Comparison of ENCODE assay signal across 8 cellular contexts in the genomic region with DNA sequence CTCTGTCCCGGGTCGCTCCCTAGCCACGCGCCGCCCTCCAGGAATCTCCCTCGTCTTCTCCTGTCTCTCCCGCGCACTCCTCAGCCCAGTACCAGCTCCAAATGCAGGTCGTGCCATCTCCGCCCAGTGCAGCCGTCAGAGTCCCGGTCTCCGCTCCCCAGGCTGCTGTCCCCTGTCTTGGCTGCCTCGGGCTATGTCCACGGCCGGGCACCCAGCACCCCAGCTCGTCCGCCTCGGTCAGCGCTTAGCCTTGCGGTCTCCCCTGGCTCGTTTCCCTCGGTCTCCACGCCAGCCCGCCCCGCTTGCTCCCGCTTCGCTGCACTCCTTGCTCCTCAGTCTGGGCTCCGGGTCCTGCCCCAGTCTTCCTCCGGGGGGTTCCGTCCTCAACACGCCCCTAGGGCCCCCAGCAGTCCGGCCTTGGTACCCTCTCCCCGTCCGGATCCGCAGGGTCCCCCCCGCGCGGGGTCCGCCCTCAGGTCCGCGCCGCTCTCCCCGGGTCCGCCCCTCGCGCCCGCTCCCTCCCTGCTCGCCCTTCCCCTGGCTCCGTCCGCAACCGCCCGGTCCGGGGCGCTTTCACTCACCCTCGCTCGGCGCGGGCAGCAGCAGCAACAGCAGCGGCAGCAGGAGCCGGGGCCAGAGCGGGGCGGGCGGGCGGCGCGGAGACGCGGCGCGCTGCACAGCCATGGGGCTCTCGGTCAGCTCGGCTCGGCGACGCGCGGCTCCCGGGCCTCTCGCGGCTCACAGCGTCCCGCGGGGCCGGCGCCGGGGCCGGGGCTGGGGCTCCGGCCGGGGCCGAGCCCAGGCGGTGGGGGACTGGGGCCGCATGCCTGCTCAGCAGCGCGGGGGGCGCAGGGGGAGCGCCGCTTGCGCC. TPM values are rescaled to one million over a fixed set of nuclear protein-coding genes. Genes with fewer than 3 reads are reported as not detected.
DNase-seq lines count a peak whose midpoint lies in the region; ATAC-seq, FAIRE-seq and TF ChIP-seq lines count a peak whose summit lies in the region.

No MANE protein-coding gene starts in this region.

- H3K36me3 Mint-ChIP-seq in CD8-positive, alpha-beta T cell, result no peaks in the 10 kb centered on the region
- H3K36me3 Mint-ChIP-seq in chondrocyte (ENCODE audit: low read depth), result peaks cover 4% of the 10 kb centered on the region

- H3K4me1 ChIP-seq in CD8-positive, alpha-beta T cell (ENCODE audit: insufficient read depth, low read length), result peaks cover 4% of the 10 kb centered on the region
- no peaks in the 10 kb centered on the region for H3K4me1 ChIP-seq in MM.1S (ENCODE audit: low read length)
- H3K4me1 ChIP-seq in HepG2 (ENCODE audit: insufficient read depth, low read length), result peaks cover 66% of the 10 kb centered on the region
- H3K4me1 ChIP-seq in testis, result peaks cover 9% of the 10 kb centered on the region

- POLR2A ChIA-PET in CD8-positive, alpha-beta T cell (lab: Charles Lee), result no interaction called here
- POLR2A ChIA-PET in HepG2 (lab: Yijun Ruan, JAX), result interaction anchor here (0.9 to 4.2 kb wide), 10 partner anchors 7 to 80 kb away, joined by 3 to 44 read pairs (median 4); partner anchors contain the start of gene RNU5B-1

- intact Hi-C loops in CD8-positive, alpha-beta T cell (cut with DNase I, micrococcal nuclease), result no loop called here
- intact Hi-C loops in HepG2 (cut with micrococcal nuclease; ENCODE audit: unreplicated experiment) (no loop called here), testis (cut with DNase I; ENCODE audit: low total_unique reads) (no loop called here)

- H3K9me3 ChIP-seq in CD8-positive, alpha-beta T cell (ENCODE audit: low read length), result no peaks in the 10 kb centered on the region
- no peaks in the 10 kb centered on the region for H3K9me3 ChIP-seq in MM.1S (replicated peaks; ENCODE audit: insufficient read depth, low read length)
- no peaks in the 10 kb centered on the region for H3K9me3 ChIP-seq in HepG2 (ENCODE audit: low read length)
- H3K9me3 ChIP-seq in testis, result no peaks in the 10 kb centered on the region

- in situ Hi-C loops in HepG2 (cut with HindIII; ENCODE audit: extremely low pct_ligation_motif_present, low pct_unique_long_range_greater_than_20kb), result no loop called here

- peaks cover 17% of the 10 kb centered on the region for H3K27me3 ChIP-seq in CD8-positive, alpha-beta T cell (ENCODE audit: insufficient read depth, low read length)
- H3K27me3 ChIP-seq in MM.1S (replicated peaks; ENCODE audit: insufficient read depth, low read length) (peaks cover 78% of the 10 kb centered on the region), HepG2 (ENCODE audit: control insufficient read depth in 1 of 2, insufficient read depth in 2 of 2, low read length in 2 of 2) (no peaks in the 10 kb centered on the region; a peak in 1 of 5 replicates), testis (no peaks in the 10 kb centered on the region)

- H3K27me3 Mint-ChIP-seq in CD8-positive, alpha-beta T cell (ENCODE audit: low read depth), result peaks cover 54% of the 10 kb centered on the region
- peaks cover 33% of the 10 kb centered on the region for H3K27me3 Mint-ChIP-seq in chondrocyte (ENCODE audit: low read depth)

- H3K4me2 ChIP-seq in MM.1S (ENCODE audit: low read depth, low read length) (peak overlapping the region; percentile 83), HepG2 (ENCODE audit: low read depth, low read length) (peak overlapping the region; percentile 93)

- H3K36me3 ChIP-seq in CD8-positive, alpha-beta T cell (ENCODE audit: insufficient read depth, low read length), result no peaks in the 10 kb centered on the region
- H3K36me3 ChIP-seq in MM.1S (replicated peaks; ENCODE audit: insufficient read depth, low read length), result no peaks in the 10 kb centered on the region
- H3K36me3 ChIP-seq in HepG2 (replicated peaks in 1 of 2; ENCODE audit: control insufficient read depth in 1 of 2, insufficient read depth in 2 of 2, low read length in 2 of 2), result peaks cover 9 to 28% of the 10 kb centered on the region in 2 experiments; a peak in 4 of 5 replicates
- H3K36me3 ChIP-seq in testis (ENCODE audit: low read depth, missing control alignments), result no peaks in the 10 kb centered on the region

- CTCF ChIA-PET in CD8-positive, alpha-beta T cell (lab: Charles Lee), result interaction anchor here (1.2 to 6.4 kb wide), 2 partner anchors 8 to 17 kb away, joined by 3 to 35 read pairs; no protein-coding TSS in a partner anchor
- CTCF ChIA-PET in HepG2 (lab: Yijun Ruan, JAX; ENCODE audit: low intra/inter-chr PET ratio, low total read pairs), result no interaction called here

- peak in 1 of 2 experiments; percentile 16; a peak in 1 of 4 replicates for TF ChIP-seq POLR2A in HepG2 (IDR thresholded peaks at IDR 0.05; ENCODE audit: insufficient read depth in 1 of 2, low read depth in 2 of 2, low read length in 2 of 2)
- no peak for TF ChIP-seq POLR2A in testis (IDR thresholded peaks at IDR 0.05)

- peak overlapping the region; percentile 73 for H3K4me3 Mint-ChIP-seq in CD8-positive, alpha-beta T cell
- H3K4me3 Mint-ChIP-seq in chondrocyte (ENCODE audit: unreplicated experiment), result peak overlapping the region; percentile 77

- TF ChIP-seq CTCF in CD8-positive, alpha-beta T cell (IDR thresholded peaks at IDR 0.05), result no peak
- no peak for TF ChIP-seq CTCF in MM.1S (IDR thresholded peaks at IDR 0.05; ENCODE audit: low read length)
- no peak for TF ChIP-seq CTCF in chondrocyte (IDR thresholded peaks at IDR 0.05)
- peak; percentile 7; the same call in 1 of the 2 replicates for TF ChIP-seq CTCF in HepG2 (CRISPR knock-in tag; IDR thresholded peaks at IDR 0.05)
- no peak for TF ChIP-seq CTCF in testis (IDR thresholded peaks at IDR 0.05)

- WGBS in HepG2 (ENCODE audit: low lambda C conversion rate), result 0% methylated on average over 20 of the region's 99 CpGs
- WGBS in testis, 2 donors, result 0% methylated on average over 22 to 60 of the region's 99 CpGs

- H3K9me2 ChIP-seq in MM.1S (replicated peaks; ENCODE audit: insufficient read depth, low read length), result no peaks in the 10 kb centered on the region

- H3K79me2 ChIP-seq in MM.1S (ENCODE audit: low read length) (no peaks in the 10 kb centered on the region), HepG2 (ENCODE audit: insufficient read depth, low read length) (peaks cover 34% of the 10 kb centered on the region)

- no peak overlapping the region for H3K27ac ChIP-seq in CD8-positive, alpha-beta T cell (ENCODE audit: low read depth, low read length)
- H3K27ac ChIP-seq in MM.1S (ENCODE audit: low read length) (no peak overlapping the region), HepG2 (ENCODE audit: extremely low read length, insufficient read depth, low read length) (peak overlapping the region; percentile 99), testis (no peak overlapping the region)

- TF ChIP-seq EP300 in HepG2 (IDR thresholded peaks at IDR 0.05; ENCODE audit: low read depth in 2 of 2, low read length in 2 of 2) (no peak), HepG2 (CRISPR knock-in tag; IDR thresholded peaks at IDR 0.05; ENCODE audit: borderline replicate concordance) (no peak)

- peak overlapping the region; percentile 37 for H3K4me3 ChIP-seq in CD8-positive, alpha-beta T cell (ENCODE audit: low read depth, low read length)
- H3K4me3 ChIP-seq in MM.1S (ENCODE audit: low read length) (peak overlapping the region; percentile 48), HepG2 (replicated peaks in 1 of 3; ENCODE audit: insufficient read depth in 1 of 3, low read depth in 2 of 3, low read length in 3 of 3) (peak overlapping the region; percentile 84 to 97 (median 92)), testis (peak overlapping the region; percentile 50 to 65)

- H3K9ac ChIP-seq in MM.1S (ENCODE audit: low read length), result no peak overlapping the region
- H3K9ac ChIP-seq in HepG2 (ENCODE audit: insufficient read depth, low read depth, low read length), result peak overlapping the region; percentile 84

- H3K9me3 Mint-ChIP-seq in CD8-positive, alpha-beta T cell, result no peaks in the 10 kb centered on the region
- no peaks in the 10 kb centered on the region for H3K9me3 Mint-ChIP-seq in chondrocyte (ENCODE audit: low read depth)

- TF ChIP-seq RAD21 in HepG2 (CRISPR knock-in tag; IDR thresholded peaks at IDR 0.05), result no peak; the same call in 1 of the 2 replicates

- BruUV-seq in HepG2 (replicated peaks; lab: Mats Ljungman, UMichigan), result no TSS peak

- H3K27ac Mint-ChIP-seq in CD8-positive, alpha-beta T cell, result no peak overlapping the region
- H3K27ac Mint-ChIP-seq in chondrocyte (ENCODE audit: unreplicated experiment), result peak overlapping the region; percentile 32

- H3F3A ChIP-seq in MM.1S (ENCODE audit: insufficient read depth, low read length), result no peaks in the 10 kb centered on the region

- ATAC-seq in CD8-positive, alpha-beta T cell, result peak; percentile 40
- ATAC-seq in HepG2 (peak; percentile 65), GM21723 (IDR thresholded peaks at IDR 0.05; ENCODE audit: unreplicated experiment) (no peak)

- H2AFZ ChIP-seq in MM.1S (ENCODE audit: low read length), result peak overlapping the region; percentile 42; the same call in 1 of the 2 replicates
- no peak overlapping the region for H2AFZ ChIP-seq in HepG2 (ENCODE audit: low read length)

- no peaks in the 10 kb centered on the region for H4K20me1 ChIP-seq in MM.1S (ENCODE audit: insufficient read depth, low read length)
- no peaks in the 10 kb centered on the region for H4K20me1 ChIP-seq in HepG2 (ENCODE audit: insufficient read depth, low read length)

- no peak for DNase-seq in CD8-positive, alpha-beta T cell
- no peak for DNase-seq in MM.1S
- DNase-seq in chondrocyte (ENCODE audit: low spot score), result peak; percentile 85
- DNase-seq in HepG2 (ENCODE audit: low spot score), result no peak
- no peak for DNase-seq in testis
- no peak for DNase-seq in activated effector memory CD4-positive, alpha-beta T cell treated with anti-CD3 and anti-CD28 coated beads, Interleukin-2, amount 50 U/mL, for 16 hours
- no peak for DNase-seq in NCI-H1436 (lab: John Stamatoyannopoulos, UW)

- H3K4me1 Mint-ChIP-seq in CD8-positive, alpha-beta T cell (ENCODE audit: low read depth), result peaks cover 17% of the 10 kb centered on the region
- peaks cover 16% of the 10 kb centered on the region for H3K4me1 Mint-ChIP-seq in chondrocyte (ENCODE audit: low read depth)

- no peak for FAIRE-seq in HepG2 (lab: Jason Lieb, UNC)

RNA-seq across cellular contexts. Expression of gene IGDCC3, which starts 0.5 kb away (rescaled TPM):
- total RNA-seq in CD8-positive, alpha-beta T cell, result not detected
- total RNA-seq in chondrocyte (0.13 to 0.31 TPM (median 0.27 TPM) in 3 replicates), HepG2 (2016; rRNA removed; fragmentation: Illumina TruSeq; extraction: Trizol) (31.2 and 51.8 TPM in 2 replicates), testis (1 to 10 TPM; 6.5 TPM)
- total RNA-seq in HepG2 (2016; cell fraction: cytosol; rRNA removed; fragmentation: Illumina TruSeq; extraction: Trizol; ENCODE audit: low read depth), result 9.5 and 9.8 TPM in 2 replicates
- 29.4 and 52.8 TPM in 2 replicates for total RNA-seq in HepG2 (2016; cell fraction: insoluble cytoplasmic fraction; rRNA removed; fragmentation: Illumina TruSeq; extraction: Trizol)
- 40.5 and 40.6 TPM in 2 replicates for total RNA-seq in HepG2 (2016; cell fraction: membrane; rRNA removed; fragmentation: Illumina TruSeq; extraction: Trizol)
- total RNA-seq in HepG2 (2016; cell fraction: nucleus; rRNA removed; fragmentation: Illumina TruSeq; extraction: Trizol), result 59.8 and 72.1 TPM in 2 replicates
- polyA plus RNA-seq in HepG2 (2011; rRNA removed) (30.1 and 35.7 TPM in 2 replicates), testis (ENCODE audit: insufficient read depth, low read depth, low replicate concordance) (5.8 TPM)
- 21.8 and 38.4 TPM in 2 replicates for polyA plus RNA-seq in HepG2 (2011; cell fraction: cytosol; rRNA removed)
- polyA plus RNA-seq in HepG2 (2011; cell fraction: nucleus; rRNA removed), result 46.7 and 64.4 TPM in 2 replicates
- 27.1 and 28.5 TPM in 2 replicates for polyA plus RNA-seq in HepG2 (2012)
- 14.9 and 15.4 TPM in 2 replicates for polyA plus RNA-seq in HepG2 (2016; cell fraction: cytosol; fragmentation: Illumina TruSeq; extraction: Trizol; ENCODE audit: low read depth)
- polyA plus RNA-seq in HepG2 (2016; cell fraction: insoluble cytoplasmic fraction; fragmentation: Illumina TruSeq; extraction: Trizol; ENCODE audit: low read depth), result 40.4 and 49.0 TPM in 2 replicates
- polyA plus RNA-seq in HepG2 (2016; cell fraction: membrane; fragmentation: Illumina TruSeq; extraction: Trizol; ENCODE audit: low read depth), result 39.5 and 45.0 TPM in 2 replicates
- polyA plus RNA-seq in HepG2 (2016; cell fraction: nucleus; fragmentation: Illumina TruSeq; extraction: Trizol; ENCODE audit: insufficient read depth, low read depth), result 130 and 131 TPM in 2 replicates
- polyA minus RNA-seq in HepG2 (2011; rRNA and poly(A)+ RNA removed; ENCODE audit: low replicate concordance), result 0.07 and 131 TPM in 2 replicates
- 57.3 and 61.0 TPM in 2 replicates for polyA minus RNA-seq in HepG2 (2011; cell fraction: cytosol; rRNA and poly(A)+ RNA removed)
- polyA minus RNA-seq in HepG2 (2011; cell fraction: nucleus; rRNA and poly(A)+ RNA removed), result 23.1 and 27.6 TPM in 2 replicates

RNA-seq across cellular contexts. Expression of gene IGDCC4, which starts 45.4 kb away (rescaled TPM):
- total RNA-seq in CD8-positive, alpha-beta T cell, result under 1 TPM in 1 of 2 experiments, not detected in 1; 0.08 TPM
- 41.4 to 48.6 TPM (median 47.2 TPM) in 3 replicates for total RNA-seq in chondrocyte
- 0.87 and 1.1 TPM in 2 replicates for total RNA-seq in HepG2 (2016; rRNA removed; fragmentation: Illumina TruSeq; extraction: Trizol)
- 0.09 and 0.30 TPM in 2 replicates for total RNA-seq in HepG2 (2016; cell fraction: cytosol; rRNA removed; fragmentation: Illumina TruSeq; extraction: Trizol; ENCODE audit: low read depth)
- total RNA-seq in HepG2 (2016; cell fraction: insoluble cytoplasmic fraction; rRNA removed; fragmentation: Illumina TruSeq; extraction: Trizol), result 0.76 and 0.89 TPM in 2 replicates
- total RNA-seq in HepG2 (2016; cell fraction: membrane; rRNA removed; fragmentation: Illumina TruSeq; extraction: Trizol), result 0.46 and 0.55 TPM in 2 replicates
- total RNA-seq in HepG2 (2016; cell fraction: nucleus; rRNA removed; fragmentation: Illumina TruSeq; extraction: Trizol), result 1.1 and 1.5 TPM in 2 replicates
- 0.39 and 0.55 TPM in 2 replicates for polyA plus RNA-seq in HepG2 (2011; rRNA removed)
- polyA plus RNA-seq in HepG2 (2011; cell fraction: cytosol; rRNA removed), result 0.42 and 0.45 TPM in 2 replicates
- polyA plus RNA-seq in HepG2 (2011; cell fraction: nucleus; rRNA removed), result 1.8 and 2.0 TPM in 2 replicates
- polyA plus RNA-seq in HepG2 (2012), result 0.30 and 0.49 TPM in 2 replicates
- 0.12 and 0.17 TPM in 2 replicates for polyA plus RNA-seq in HepG2 (2016; cell fraction: cytosol; fragmentation: Illumina TruSeq; extraction: Trizol; ENCODE audit: low read depth)
- 1.1 and 1.3 TPM in 2 replicates for polyA plus RNA-seq in HepG2 (2016; cell fraction: insoluble cytoplasmic fraction; fragmentation: Illumina TruSeq; extraction: Trizol; ENCODE audit: low read depth)
- 0.44 and 0.58 TPM in 2 replicates for polyA plus RNA-seq in HepG2 (2016; cell fraction: membrane; fragmentation: Illumina TruSeq; extraction: Trizol; ENCODE audit: low read depth)
- polyA plus RNA-seq in HepG2 (2016; cell fraction: nucleus; fragmentation: Illumina TruSeq; extraction: Trizol; ENCODE audit: insufficient read depth, low read depth), result 2.5 and 2.7 TPM in 2 replicates
- polyA minus RNA-seq in HepG2 (2011; rRNA and poly(A)+ RNA removed; ENCODE audit: low replicate concordance), result 0.56 and 0.68 TPM in 2 replicates
- 0.59 and 0.79 TPM in 2 replicates for polyA minus RNA-seq in HepG2 (2011; cell fraction: cytosol; rRNA and poly(A)+ RNA removed)
- polyA minus RNA-seq in HepG2 (2011; cell fraction: nucleus; rRNA and poly(A)+ RNA removed), result 0.64 and 1.5 TPM in 2 replicates
- total RNA-seq in testis, result 1 to 10 TPM; 2.7 to 4.3 TPM
- polyA plus RNA-seq in testis (ENCODE audit: insufficient read depth, low read depth, low replicate concordance), result 3.3 TPM

Comparison
In these comparisons a context has a peak if more than half of its experiments do, and no peak if none do; other contexts are left out.
1. H3K4me3 ChIP-seq: peak in every context shown above with its lines; median percentile 92 in HepG2; 58 in testis; 48 in MM.1S; 37 in CD8-positive, alpha-beta T cell.